In the genomic region with DNA sequence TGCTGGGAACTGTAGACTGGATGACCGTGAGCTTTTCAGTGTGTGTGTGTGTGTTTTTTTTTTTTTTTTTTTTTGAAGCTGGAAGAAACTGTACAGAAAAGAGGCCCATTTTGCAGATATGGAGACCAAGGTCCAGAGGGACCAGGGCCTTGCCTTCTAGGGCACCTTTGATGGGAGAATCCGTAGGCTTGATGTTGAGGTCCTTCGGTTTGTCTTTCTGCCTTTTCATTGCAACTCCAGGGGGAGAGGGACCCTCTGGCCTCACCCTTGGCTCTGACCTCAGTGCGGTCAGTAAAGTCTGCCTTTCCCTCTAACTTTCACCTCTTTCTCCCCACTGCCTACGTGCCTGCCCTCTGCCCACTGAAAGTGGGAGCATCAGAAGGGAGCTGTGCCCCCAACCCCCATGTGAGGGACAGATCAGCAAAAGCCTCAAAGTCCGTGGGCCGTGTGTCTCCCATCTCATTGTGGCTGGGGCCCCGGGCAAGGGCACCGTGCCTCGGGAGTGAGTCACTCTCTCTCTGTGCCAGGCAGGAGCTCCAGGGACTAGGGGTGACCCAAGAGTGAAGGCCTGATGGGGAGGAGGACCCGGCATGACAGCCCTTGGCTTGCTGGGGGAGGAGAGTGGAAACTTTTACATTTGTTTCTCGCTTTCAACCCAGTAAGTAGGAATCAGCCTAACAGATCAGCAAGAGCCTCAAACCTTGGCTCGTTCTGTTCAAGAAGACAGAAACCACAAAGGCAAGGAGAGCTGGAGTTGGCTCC, we compare ENCODE assay signal across 8 cellular contexts.
A peak's percentile ranks its signal among the peaks of the same experiment; 100 is the strongest.
DNase-seq lines count a peak whose midpoint lies in the region; ATAC-seq and TF ChIP-seq lines count a peak whose summit lies in the region.

No MANE protein-coding gene starts in this region.

- H3K4me1 Mint-ChIP-seq in CD8-positive, alpha-beta T cell (ENCODE audit: low read depth) = peaks cover 31% of the 10 kb centered on the region

- H3K4me3 ChIP-seq in CD8-positive, alpha-beta T cell (ENCODE audit: low read depth, low read length) = no peak overlapping the region
- H3K4me3 ChIP-seq in SJSA1 (no peak overlapping the region), prostate gland (no peak overlapping the region)

- H3K4me3 Mint-ChIP-seq in CD8-positive, alpha-beta T cell = no peak overlapping the region

- H3K36me3 Mint-ChIP-seq in CD8-positive, alpha-beta T cell = peaks cover 8% of the 10 kb centered on the region

- no peak overlapping the region for H3K27ac ChIP-seq in CD8-positive, alpha-beta T cell (ENCODE audit: low read depth, low read length)
- H3K27ac ChIP-seq in SJSA1 = no peak overlapping the region
- peak overlapping the region; percentile 21 for H3K27ac ChIP-seq in epithelial cell of prostate
- peak overlapping the region in 1 of 2 donors; percentile 11 for H3K27ac ChIP-seq in prostate gland

- no peaks in the 10 kb centered on the region for H3K4me1 ChIP-seq in CD8-positive, alpha-beta T cell (ENCODE audit: insufficient read depth, low read length)
- H3K4me1 ChIP-seq in SJSA1 (replicated peaks) (peaks cover 14% of the 10 kb centered on the region), prostate gland (replicated peaks) (peaks cover 4% of the 10 kb centered on the region)

- 42% methylated on average over 13 of the region's 13 CpGs for WGBS in prostate gland

- POLR2A ChIA-PET in CD8-positive, alpha-beta T cell (lab: Charles Lee) = no interaction called here

- DNase-seq in CD8-positive, alpha-beta T cell = no peak
- DNase-seq in SJSA1 (ENCODE audit: low read depth in 1 of 2, low spot score in 2 of 2) (peak; percentile 65 to 76), epithelial cell of prostate (ENCODE audit: low read depth, low spot score) (no peak), prostate gland (ENCODE audit: low spot score) (peak; percentile 47), cerebellum (ENCODE audit: low spot score) (no peak), NK-92 (lab: John Stamatoyannopoulos, UW; ENCODE audit: unreplicated experiment) (no peak), SHP77 treated with DMSO at 0.1 percent for 48 hours (lab: John Stamatoyannopoulos, UW) (no peak)

- H3K36me3 ChIP-seq in CD8-positive, alpha-beta T cell (ENCODE audit: insufficient read depth, low read length) = no peaks in the 10 kb centered on the region
- H3K36me3 ChIP-seq in SJSA1 (no peaks in the 10 kb centered on the region; the same call in 1 of the 2 replicates), prostate gland (no peaks in the 10 kb centered on the region)

- H3K9me3 Mint-ChIP-seq in CD8-positive, alpha-beta T cell = no peaks in the 10 kb centered on the region

- CTCF ChIA-PET in CD8-positive, alpha-beta T cell (lab: Charles Lee) = no interaction called here

- TF ChIP-seq CTCF in CD8-positive, alpha-beta T cell (IDR thresholded peaks at IDR 0.05) = no peak
- no peak for TF ChIP-seq CTCF in prostate gland (IDR thresholded peaks at IDR 0.05)

- intact Hi-C loops in CD8-positive, alpha-beta T cell (cut with DNase I, micrococcal nuclease) = no loop called here
- intact Hi-C loops in prostate gland (cut with DNase I) = no loop called here

- TF ChIP-seq POLR2A in prostate gland (IDR thresholded peaks at IDR 0.05) = no peak

- no peaks in the 10 kb centered on the region for H3K27me3 Mint-ChIP-seq in CD8-positive, alpha-beta T cell (ENCODE audit: low read depth)

- no peaks in the 10 kb centered on the region for H3K27me3 ChIP-seq in CD8-positive, alpha-beta T cell (ENCODE audit: insufficient read depth, low read length)
- H3K27me3 ChIP-seq in SJSA1 (replicated peaks) = no peaks in the 10 kb centered on the region
- no peaks in the 10 kb centered on the region for H3K27me3 ChIP-seq in prostate gland (replicated peaks; ENCODE audit: insufficient read depth)

- no peak for ATAC-seq in CD8-positive, alpha-beta T cell
- no peak for ATAC-seq in HG02852 (IDR thresholded peaks at IDR 0.05; ENCODE audit: unreplicated experiment)

- H3K9me3 ChIP-seq in CD8-positive, alpha-beta T cell (ENCODE audit: low read length) = no peaks in the 10 kb centered on the region
- H3K9me3 ChIP-seq in SJSA1 (replicated peaks) = no peaks in the 10 kb centered on the region
- H3K9me3 ChIP-seq in prostate gland = no peaks in the 10 kb centered on the region

- H3K27ac Mint-ChIP-seq in CD8-positive, alpha-beta T cell = peak overlapping the region; percentile 77

Comparison
In these comparisons a context has a peak if more than half of its experiments do, and no peak if none do; other contexts are left out.
1. DNase-seq: peak in SJSA1 (2 of 2) and prostate gland (single experiment); none in CD8-positive, alpha-beta T cell (0 of 7), epithelial cell of prostate (single experiment), cerebellum (single experiment), NK-92 (single experiment) and SHP77 treated with DMSO at 0.1 percent for 48 hours (single experiment).